10 cellular contexts compared by ENCODE assay signal in the genomic region with DNA sequence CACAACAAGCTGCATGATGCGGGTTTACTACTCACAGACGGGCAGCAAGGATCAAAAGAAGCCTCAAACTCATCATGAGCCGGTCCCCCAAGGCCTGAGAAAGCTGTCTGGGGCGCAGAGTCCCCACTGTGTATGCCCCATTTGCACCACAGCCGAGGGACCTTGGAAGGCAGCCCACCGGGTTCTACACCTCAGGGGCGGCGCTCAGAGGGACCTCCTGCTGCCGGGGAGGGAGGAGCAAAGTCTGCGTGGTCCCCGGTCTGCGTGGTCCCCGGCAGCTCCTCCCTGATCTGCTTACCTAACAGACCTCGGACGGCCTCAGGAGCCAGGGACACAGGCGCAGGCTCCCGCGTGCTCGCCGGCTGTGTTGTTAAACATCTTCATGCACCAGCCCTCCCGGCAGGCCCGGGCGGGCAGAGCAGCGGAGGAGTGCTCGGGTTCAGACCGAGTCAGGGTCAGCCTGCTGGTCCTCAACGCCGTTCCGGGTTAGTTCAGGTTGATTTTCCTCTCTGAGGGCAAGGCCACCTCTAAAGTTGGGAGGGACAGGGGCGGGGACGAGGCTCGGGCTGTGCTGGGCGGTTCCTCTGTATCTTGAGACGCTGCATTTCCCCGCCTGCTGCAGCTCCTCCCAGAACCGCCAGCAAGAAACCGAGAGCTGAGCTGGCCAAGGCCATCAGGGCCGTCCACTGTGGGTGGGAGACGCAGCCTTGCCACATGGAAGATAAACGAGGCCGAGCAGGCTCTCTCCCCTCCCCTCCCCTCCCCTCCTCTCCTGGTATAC.
DNase-seq lines count a peak whose midpoint lies in the region; ATAC-seq, FAIRE-seq and TF ChIP-seq lines count a peak whose summit lies in the region.
"Had no signal": no experiment of that assay in that cellular context is flagged by ENCODE, and none has a peak within 500 bp of the region (broad histone marks: within the 10 kb centered on the region; RNA-seq: fewer than 3 reads in every experiment).

No MANE protein-coding gene starts in this region.

- no peaks in the 10 kb centered on the region for H3K79me2 ChIP-seq in K562 (ENCODE audit: control insufficient read depth, insufficient read depth, low read length)

- H3K4me1 ChIP-seq in right atrium auricular region = no peaks in the 10 kb centered on the region
- H3K4me1 ChIP-seq in heart right ventricle = no peaks in the 10 kb centered on the region
- peaks cover 2 to 30% of the 10 kb centered on the region in 2 experiments; a peak in 3 of 5 replicates for H3K4me1 ChIP-seq in K562 (replicated peaks in 1 of 2; ENCODE audit: control insufficient read depth in 2 of 2, insufficient read depth in 2 of 2, low read length in 2 of 2)
- no peaks in the 10 kb centered on the region for H3K4me1 ChIP-seq in left lung
- no peaks in the 10 kb centered on the region for H3K4me1 ChIP-seq in upper lobe of right lung
- H3K4me1 ChIP-seq in spleen = peaks cover 0 to 6% (median 0%) of the 10 kb centered on the region in 6 donors
- H3K4me1 ChIP-seq in SJCRH30 = no peaks in the 10 kb centered on the region

- H2AFZ ChIP-seq in K562 (ENCODE audit: low read depth, low read length) = peak overlapping the region; percentile 71

- in situ Hi-C loops in K562 (cut with MboI) = no loop called here

- TF ChIP-seq CTCF in right atrium auricular region (IDR thresholded peaks at IDR 0.05) (no peak), heart right ventricle (IDR thresholded peaks at IDR 0.05) (no peak), K562 (IDR thresholded peaks at IDR 0.05 in 2 of 3, conservative IDR thresholded peaks at IDR 0.05 in 1 of 3; ENCODE audit: insufficient read depth in 2 of 3, low read depth in 1 of 3, low read length in 3 of 3) (no peak), left lung (IDR thresholded peaks at IDR 0.05) (no peak), upper lobe of right lung (IDR thresholded peaks at IDR 0.05) (no peak), spleen (IDR thresholded peaks at IDR 0.05 in 8 of 11, conservative IDR thresholded peaks at IDR 0.05 in 3 of 11) (no peak)

- peak overlapping the region; percentile 36 for H3K4me2 ChIP-seq in K562 (ENCODE audit: insufficient read depth, low read length)

- CTCF ChIA-PET in K562 (lab: Yijun Ruan, JAX; ENCODE audit: low intra/inter-chr PET ratio) = no interaction called here

- intact Hi-C loops in heart right ventricle (cut with DNase I) = no loop called here
- intact Hi-C loops in K562 (cut with micrococcal nuclease) = loop anchor here (10.0 kb wide), 1 partner anchor 50 kb away; no protein-coding TSS in a partner anchor
- intact Hi-C loops in left lung (cut with DNase I) = no loop called here
- intact Hi-C loops in upper lobe of right lung (cut with DNase I) = no loop called here
- intact Hi-C loops in spleen (cut with DNase I; ENCODE audit: low total_unique reads) = no loop called here

- H3K27me3 ChIP-seq in right atrium auricular region = no peaks in the 10 kb centered on the region
- peaks cover 0 to 34% (median 18%) of the 10 kb centered on the region in 7 donors for H3K27me3 ChIP-seq in heart right ventricle
- peaks cover 50 to 69% of the 10 kb centered on the region in 2 experiments for H3K27me3 ChIP-seq in K562 (ENCODE audit: control insufficient read depth in 2 of 2, insufficient read depth in 2 of 2, low read length in 2 of 2)
- peaks cover 0 to 65% of the 10 kb centered on the region in 2 donors for H3K27me3 ChIP-seq in left lung
- H3K27me3 ChIP-seq in upper lobe of right lung = no peaks in the 10 kb centered on the region
- H3K27me3 ChIP-seq in spleen (replicated peaks in 1 of 7) = peaks cover 0 to 43% (median 0%) of the 10 kb centered on the region in 7 donors
- H3K27me3 ChIP-seq in SJCRH30 = no peaks in the 10 kb centered on the region

- peak; percentile 50 for DNase-seq in right atrium auricular region (ENCODE audit: low spot score)
- DNase-seq in heart right ventricle = no peak
- DNase-seq in K562 (ENCODE audit: extremely low read depth in 1 of 4, low spot score in 3 of 4) = peak; percentile 62 to 77 (median 74)
- DNase-seq in left lung = peak in 1 of 2 donors; percentile 78
- peak; percentile 63 for DNase-seq in upper lobe of right lung
- DNase-seq in spleen = no peak
- no peak for DNase-seq in SJCRH30
- DNase-seq: effector CD8-positive, alpha-beta T cell had no signal

- TF ChIP-seq POLR2A in K562 (conservative IDR thresholded peaks at IDR 0.05) (no peak), spleen (IDR thresholded peaks at IDR 0.05) (no peak)

- FAIRE-seq in K562 (lab: Jason Lieb, UNC) = peak; percentile 67

- POLR2A ChIA-PET in K562 (lab: Yijun Ruan, JAX) = interaction anchor here (0.5 to 0.6 kb wide), 3 partner anchors 69 to 1283 kb away, joined by 3 to 4 read pairs (median 4); no protein-coding TSS in a partner anchor

- no peaks in the 10 kb centered on the region for H3K9me1 ChIP-seq in K562 (ENCODE audit: control insufficient read depth, insufficient read depth, low read length)

- H3K4me3 ChIP-seq in right atrium auricular region (peak overlapping the region in 1 of 2 donors; percentile 12), heart right ventricle (peak overlapping the region in 1 of 10 donors; percentile 7), K562 (no peak overlapping the region), left lung (no peak overlapping the region), upper lobe of right lung (no peak overlapping the region), spleen (peak overlapping the region in 2 of 8 donors; percentile 18 to 28), SJCRH30 (no peak overlapping the region)

- H3K36me3 ChIP-seq in right atrium auricular region = no peaks in the 10 kb centered on the region
- no peaks in the 10 kb centered on the region for H3K36me3 ChIP-seq in heart right ventricle
- no peaks in the 10 kb centered on the region for H3K36me3 ChIP-seq in K562 (ENCODE audit: control insufficient read depth, insufficient read depth, low read length)
- no peaks in the 10 kb centered on the region for H3K36me3 ChIP-seq in left lung
- no peaks in the 10 kb centered on the region for H3K36me3 ChIP-seq in upper lobe of right lung
- H3K36me3 ChIP-seq in spleen = no peaks in the 10 kb centered on the region
- no peaks in the 10 kb centered on the region for H3K36me3 ChIP-seq in SJCRH30

- H3K27ac ChIP-seq in right atrium auricular region (no peak overlapping the region), heart right ventricle (no peak overlapping the region), K562 (ENCODE audit: extremely low read depth, low read depth, low read length) (no peak overlapping the region), left lung (no peak overlapping the region), upper lobe of right lung (no peak overlapping the region), spleen (no peak overlapping the region), SJCRH30 (no peak overlapping the region)
- H3K27ac ChIP-seq: VCaP had no signal

- H4K20me1 ChIP-seq in K562 (replicated peaks; ENCODE audit: control insufficient read depth, insufficient read depth, low read length) = peaks cover under 1% of the 10 kb centered on the region; the same call in 1 of the 2 replicates

- WGBS in heart right ventricle, 2 donors = 42 to 49% methylated on average over 40 to 41 of the region's 41 CpGs
- 4% methylated on average over 39 of the region's 41 CpGs for WGBS in K562 (ENCODE audit: insufficient coverage, low coverage, missing lambda C conversion rate)
- 32 to 61% (median 51%) methylated on average over 17 to 41 of the region's 41 CpGs for WGBS in spleen, 5 donors

- H3K9me3 ChIP-seq in right atrium auricular region = no peaks in the 10 kb centered on the region
- peaks cover 0 to 3% (median 0%) of the 10 kb centered on the region in 11 donors for H3K9me3 ChIP-seq in heart right ventricle
- H3K9me3 ChIP-seq in K562 (replicated peaks; ENCODE audit: control insufficient read depth, insufficient read depth, low read depth, low read length) = no peaks in the 10 kb centered on the region; the same call in 1 of the 2 replicates
- peaks cover 0 to 7% of the 10 kb centered on the region in 2 donors for H3K9me3 ChIP-seq in left lung
- no peaks in the 10 kb centered on the region for H3K9me3 ChIP-seq in upper lobe of right lung
- peaks cover 0 to 9% (median 2%) of the 10 kb centered on the region in 8 donors for H3K9me3 ChIP-seq in spleen
- H3K9me3 ChIP-seq in SJCRH30 (replicated peaks) = no peaks in the 10 kb centered on the region

- no TSS peak for BruUV-seq in K562 (replicated peaks; lab: Mats Ljungman, UMichigan)

- ATAC-seq in heart right ventricle = no peak
- peak; percentile 88 for ATAC-seq in K562
- ATAC-seq in left lung = peak; percentile 84
- peak; percentile 19 for ATAC-seq in upper lobe of right lung
- no peak for ATAC-seq in HG03135 (IDR thresholded peaks at IDR 0.05; ENCODE audit: unreplicated experiment)

- TF ChIP-seq EP300 in K562 (IDR thresholded peaks at IDR 0.05; ENCODE audit: low read length) = no peak

- no peak for TF ChIP-seq RAD21 in K562 (CRISPR knock-in tag; conservative IDR thresholded peaks at IDR 0.05 in 1 of 2, IDR thresholded peaks at IDR 0.05 in 1 of 2)

- H3K9ac ChIP-seq in K562 (ENCODE audit: insufficient read depth in 1 of 2, low read depth in 2 of 2, low read length in 2 of 2) = peak overlapping the region in 1 of 2 experiments; percentile 75; a peak in 2 of 4 replicates

TF ChIP-seq in K562, 482 proteins besides CTCF, POLR2A, EP300 and RAD21 (continues in another document):
- TF ChIP-seq PRDM10 (IDR thresholded peaks at IDR 0.05; ENCODE audit: partially characterized antibody) (peak; percentile 77), NFRKB (IDR thresholded peaks at IDR 0.05; ENCODE audit: low read depth) (no peak)

Comparison
In these comparisons a context has a peak if more than half of its experiments do, and no peak if none do; other contexts are left out.
1. DNase-seq: peak in right atrium auricular region (single experiment), K562 (4 of 4) and upper lobe of right lung (single experiment); none in heart right ventricle (0 of 2), spleen (single experiment) and SJCRH30 (0 of 2).
2. ATAC-seq: peak in K562 (single experiment), left lung (single experiment) and upper lobe of right lung (single experiment); none in heart right ventricle (0 of 8) and HG03135 (single experiment).